ENCODE assay signal across 8 cellular contexts in genomic region chr20:11267131-11267761, GRCh38.
A peak's percentile ranks its signal among the peaks of the same experiment; 100 is the strongest.
DNase-seq lines count a peak whose midpoint lies in the region; ATAC-seq, FAIRE-seq and TF ChIP-seq lines count a peak whose summit lies in the region.

No MANE protein-coding gene starts in this region.

- no peaks in the 10 kb centered on the region for H3K27me3 ChIP-seq in A673 (replicated peaks; ENCODE audit: insufficient read depth, low read depth, low read length, poor library complexity)

- H3K27ac ChIP-seq in A673 (ENCODE audit: low read depth, low read length, poor library complexity, severe bottlenecking), result no peak overlapping the region

- no peak overlapping the region for H3K4me3 ChIP-seq in A673 (ENCODE audit: low read depth, low read length, poor library complexity, severe bottlenecking)

- peaks cover 20% of the 10 kb centered on the region for H3K4me1 ChIP-seq in A673 (ENCODE audit: insufficient read depth, low read length, poor library complexity, severe bottlenecking)

- no peaks in the 10 kb centered on the region for H3K9me3 ChIP-seq in A673 (ENCODE audit: low read depth, low read length, poor library complexity, severe bottlenecking)

- TF ChIP-seq CTCF in A673 (conservative IDR thresholded peaks at IDR 0.05; ENCODE audit: low read depth, low read length), result no peak
- TF ChIP-seq CTCF in D721Med (IDR thresholded peaks at IDR 0.05; ENCODE audit: insufficient read depth, missing control alignments), result no peak

- BruUV-seq in A673 (replicated peaks; lab: Mats Ljungman, UMichigan), result no TSS peak

- intact Hi-C loops in A673 (cut with micrococcal nuclease; ENCODE audit: unreplicated experiment), result no loop called here

- POLR2A ChIA-PET in A673 (lab: Charles Lee; ENCODE audit: low non-redundant PET), result interaction anchor here (0.6 kb wide), 3 partner anchors 13 to 580 kb away, joined by 5 to 11 read pairs (median 10); no protein-coding TSS in a partner anchor

- no peaks in the 10 kb centered on the region for H3K36me3 ChIP-seq in A673 (ENCODE audit: insufficient read depth, low read length, poor library complexity, severe bottlenecking)

- peak; percentile 71 for ATAC-seq in GM19351 (IDR thresholded peaks at IDR 0.05; ENCODE audit: unreplicated experiment)

- CTCF ChIA-PET in A673 (lab: Charles Lee), result interaction anchor here (0.6 to 0.7 kb wide), 2 partner anchors 62 to 274 kb away, joined by 6 to 8 read pairs; no protein-coding TSS in a partner anchor

- FAIRE-seq in HTR-8/SVneo (lab: Jason Lieb, UNC), result peak; percentile 89
- FAIRE-seq in D721Med (lab: Jason Lieb, UNC), result no peak

- peak; percentile 90 for DNase-seq in A673 (ENCODE audit: low spot score)
- peak; percentile 90 for DNase-seq in HTR-8/SVneo (ENCODE audit: insufficient read length, low spot score)
- DNase-seq in amniotic epithelial cell (ENCODE audit: low read depth), result peak; percentile 94
- DNase-seq in hippocampal formation (lab: John Stamatoyannopoulos, UW), result peak; percentile 28 to 33
- peak; percentile 89 for DNase-seq in smooth muscle cell of the brain vasculature (ENCODE audit: low read depth, low spot score)
- DNase-seq in D721Med (ENCODE audit: insufficient read length, low spot score), result no peak
- no peak for DNase-seq in ecto neural progenitor cell (ENCODE audit: low spot score)

Comparison
In these comparisons a context has a peak if more than half of its experiments do, and no peak if none do; other contexts are left out.
1. DNase-seq: peak in A673 (single experiment), HTR-8/SVneo (single experiment), amniotic epithelial cell (single experiment), hippocampal formation (2 of 2) and smooth muscle cell of the brain vasculature (single experiment); none in D721Med (single experiment) and ecto neural progenitor cell (single experiment).